22 cellular contexts compared by ENCODE assay signal in genomic region chr7:100195222-100195621, GRCh38. TPM values are rescaled to one million over a fixed set of nuclear protein-coding genes. Genes with fewer than 3 reads are reported as not detected.
"Had no signal": no experiment of that assay in that cellular context is flagged by ENCODE, and none has a peak within 500 bp of the region (broad histone marks: within the 10 kb centered on the region; RNA-seq: fewer than 3 reads in every experiment).

No MANE protein-coding gene starts in this region.

- H3K9me3 ChIP-seq: body of pancreas, esophagus squamous epithelium, heart right ventricle, left lung, prostate gland, right atrium auricular region, stomach, vagina had no signal

- H3K36me3 ChIP-seq: esophagus squamous epithelium, heart right ventricle, left lung, prostate gland, right atrium auricular region, stomach, vagina had no signal

- H3K27ac ChIP-seq: body of pancreas, esophagus squamous epithelium, heart right ventricle, left lung, prostate gland, right atrium auricular region, stomach, vagina, VCaP had no signal

- H3K4me3 ChIP-seq: body of pancreas, esophagus squamous epithelium, heart right ventricle, left lung, prostate gland, right atrium auricular region, stomach, vagina had no signal

- H3K27ac Mint-ChIP-seq: activated T-helper 1 cell treated with anti-CD3 and anti-CD28 coated beads, Interleukin-12 subunit alpha, Interleukin-12 subunit beta, Interleukin-2, Interleukin-4 antibody, amounts not matched to agents 30 ng/mL and 10 ng/mL and 1 ng/mL, durations not matched to agents 14 hours and 24 hours and 36 hours; effector memory CD8-positive, alpha-beta T cell; T-helper 1 cell treated with Interleukin-12 subunit alpha and Interleukin-12 subunit beta and Interleukin-4 antibody, amounts not matched to agents 30 μg/mL and 1 μg/mL, for 36 hours had no signal

- H3K4me1 ChIP-seq: body of pancreas, esophagus squamous epithelium, prostate gland, right atrium auricular region, stomach, vagina had no signal

- H3K4me3 Mint-ChIP-seq: activated T-helper 1 cell treated with anti-CD3 and anti-CD28 coated beads, Interleukin-12 subunit alpha, Interleukin-12 subunit beta, Interleukin-2, Interleukin-4 antibody, amounts not matched to agents 30 ng/mL and 10 ng/mL and 1 ng/mL, durations not matched to agents 14 hours and 24 hours and 36 hours; effector memory CD8-positive, alpha-beta T cell; T-helper 1 cell treated with Interleukin-12 subunit alpha and Interleukin-12 subunit beta and Interleukin-4 antibody, amounts not matched to agents 30 μg/mL and 1 μg/mL, for 36 hours had no signal

- H3K9me3 Mint-ChIP-seq: activated T-helper 1 cell treated with anti-CD3 and anti-CD28 coated beads, Interleukin-12 subunit alpha, Interleukin-12 subunit beta, Interleukin-2, Interleukin-4 antibody, amounts not matched to agents 30 ng/mL and 10 ng/mL and 1 ng/mL, durations not matched to agents 14 hours and 24 hours and 36 hours; effector memory CD8-positive, alpha-beta T cell; T-helper 1 cell treated with Interleukin-12 subunit alpha and Interleukin-12 subunit beta and Interleukin-4 antibody, amounts not matched to agents 30 μg/mL and 1 μg/mL, for 36 hours had no signal

- ATAC-seq: body of pancreas; effector memory CD8-positive, alpha-beta T cell; heart right ventricle; left lung had no signal

- H3K27me3 ChIP-seq: body of pancreas, left lung, right atrium auricular region, vagina had no signal

- DNase-seq: activated gamma-delta T cell treated with Interleukin-2 at 50 U/mL for 16 hours; body of pancreas; effector memory CD8-positive, alpha-beta T cell; esophagus squamous epithelium; heart right ventricle; left lung; mammary epithelial cell; stomach; trophoblast cell had no signal

RNA-seq across cellular contexts. Expression of gene STAG3, which starts 17.5 kb away (rescaled TPM):
- total RNA-seq: body of pancreas, myocyte, right atrium auricular region, vagina had no signal

RNA-seq across cellular contexts. Expression of gene PVRIG, which starts 24.5 kb away (rescaled TPM):
- total RNA-seq: cardiac septum, dermis microvascular lymphatic vessel endothelial cell, kidney epithelial cell, mammary epithelial cell, myocyte, osteoblast, prostate gland, skeletal muscle tissue, temporal lobe had no signal
- polyA plus RNA-seq: mammary epithelial cell had no signal
